Comparison of ENCODE assay signal across 8 cellular contexts in the genomic region with DNA sequence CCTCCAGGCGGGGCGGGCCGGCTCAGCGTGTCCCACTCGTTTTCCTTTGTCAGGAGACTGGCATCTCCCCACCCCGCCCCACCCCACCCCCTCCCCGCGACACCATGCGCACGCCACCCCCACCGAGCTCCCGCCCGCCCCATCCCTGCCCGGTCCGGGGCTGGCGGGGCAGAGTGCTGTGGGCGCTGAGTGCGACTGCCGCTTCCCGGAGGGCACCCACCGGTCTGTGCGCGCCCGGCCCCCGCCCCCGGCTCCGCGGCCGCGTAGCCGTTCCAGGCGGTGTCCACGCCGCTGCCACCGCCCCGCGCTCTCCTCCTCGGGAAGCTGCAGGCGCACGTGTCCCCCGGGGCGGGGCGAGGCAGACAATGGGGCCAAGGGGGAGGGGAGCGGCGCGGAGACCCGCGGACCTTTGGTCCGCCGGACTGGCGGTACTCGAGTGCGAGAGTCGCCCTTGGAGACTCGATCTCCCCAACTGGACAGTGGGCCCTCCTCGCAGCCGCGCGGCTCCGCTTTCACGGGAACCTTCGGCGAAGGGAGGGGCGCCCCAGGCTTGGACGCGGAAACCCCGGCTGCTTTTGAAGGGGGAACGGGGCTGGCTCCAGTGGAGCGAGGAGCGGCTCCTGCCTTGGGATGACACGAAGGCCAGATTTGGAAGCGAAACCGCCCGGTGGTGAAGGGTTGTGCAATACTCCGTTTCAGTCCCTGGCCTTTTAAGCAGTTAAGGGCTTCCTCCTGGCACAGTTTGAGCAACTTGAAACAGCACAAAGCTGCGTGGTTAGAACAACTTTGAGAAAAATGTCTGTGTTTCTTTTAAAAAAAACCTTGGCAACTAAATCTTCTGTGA. TPM values are rescaled to one million over a fixed set of nuclear protein-coding genes. Genes with fewer than 3 reads are reported as not detected.
DNase-seq lines count a peak whose midpoint lies in the region; ATAC-seq, FAIRE-seq and TF ChIP-seq lines count a peak whose summit lies in the region.

No MANE protein-coding gene starts in this region.

- peak overlapping the region; percentile 100 for H3K27ac Mint-ChIP-seq in CD4-positive, alpha-beta T cell
- H3K27ac Mint-ChIP-seq in activated CD8-positive, alpha-beta T cell treated with anti-CD3 and anti-CD28 coated beads for 36 hours: peak overlapping the region; percentile 99

- peak overlapping the region; percentile 62 to 97 (median 78) for H3K4me3 ChIP-seq in H1 (ENCODE audit: extremely low read depth in 1 of 4, insufficient read depth in 2 of 4, low read depth in 3 of 4, low read length in 4 of 4)
- peak overlapping the region; percentile 61 for H3K4me3 ChIP-seq in mesendoderm (ENCODE audit: low read length)

- TF ChIP-seq POLR2A in H1 (IDR thresholded peaks at IDR 0.05; ENCODE audit: control extremely low read depth in 1 of 2, low read depth in 2 of 2, low read length in 2 of 2): peak; percentile 76 to 81

- no peak for TF ChIP-seq EP300 in H1 (IDR thresholded peaks at IDR 0.05; ENCODE audit: borderline replicate concordance in 1 of 2, low read depth in 2 of 2, low read length in 2 of 2)

- WGBS in H1 (ENCODE audit: extremely low coverage in 1 of 2, insufficient coverage in 1 of 2, insufficient read length in 1 of 2, insufficient replicate concordance in 2 of 2, low coverage in 1 of 2, low lambda C conversion rate in 2 of 2, missing lambda C conversion rate in 1 of 2), 2 experiments: 1% methylated on average over 21 of the region's 76 CpGs; no CpG with 5 or more reads in 1 of the 2 experiments
- WGBS in mesendoderm (ENCODE audit: extremely low coverage, insufficient coverage, low lambda C conversion rate): no CpG with 5 or more reads among the region's 76 CpGs

- H3K36me3 ChIP-seq in H1 (ENCODE audit: control insufficient read depth in 2 of 4, insufficient read depth in 4 of 4, low read length in 3 of 4) (peaks cover 8 to 24% (median 14%) of the 10 kb centered on the region in 4 experiments), mesendoderm (ENCODE audit: control insufficient read depth, insufficient read depth, low read length) (peaks cover 2% of the 10 kb centered on the region)

- no peak overlapping the region for H2AFZ ChIP-seq in H1 (ENCODE audit: low read length)

- intact Hi-C loops in CD4-positive, alpha-beta T cell (cut with DNase I, micrococcal nuclease): loop anchor here (1.0 to 10.0 kb wide), 4 partner anchors 35 to 1779 kb away; a partner anchor contains a TSS
- intact Hi-C loops in activated CD8-positive, alpha-beta T cell treated with anti-CD3 and anti-CD28 coated beads for 36 hours (cut with micrococcal nuclease): loop anchor here (2.0 kb wide), 1 partner anchor 35 kb away; no protein-coding TSS in a partner anchor

- H3K4me3 Mint-ChIP-seq in CD4-positive, alpha-beta T cell: peak overlapping the region; percentile 100
- peak overlapping the region; percentile 96 for H3K4me3 Mint-ChIP-seq in activated CD8-positive, alpha-beta T cell treated with anti-CD3 and anti-CD28 coated beads for 36 hours

- H3K23ac ChIP-seq in H1 (ENCODE audit: insufficient read length) (no peak overlapping the region), mesendoderm (ENCODE audit: low read length) (no peak overlapping the region)

- H3K14ac ChIP-seq in H1 (ENCODE audit: insufficient read length): no peak overlapping the region

- no peak for TF ChIP-seq CTCF in CD4-positive, alpha-beta T cell (IDR thresholded peaks at IDR 0.05)
- TF ChIP-seq CTCF in activated CD8-positive, alpha-beta T cell treated with anti-CD3 and anti-CD28 coated beads for 36 hours (IDR thresholded peaks at IDR 0.05): no peak
- no peak for TF ChIP-seq CTCF in H1 (IDR thresholded peaks at IDR 0.05; ENCODE audit: control extremely low read depth in 1 of 3, insufficient read depth in 1 of 3, low read depth in 1 of 3, low read length in 3 of 3)

- H2AK5ac ChIP-seq in H1 (ENCODE audit: low read depth, low read length) (no peak overlapping the region), mesendoderm (ENCODE audit: low read length) (peak overlapping the region; percentile 23)

- H3K4ac ChIP-seq in H1 (replicated peaks; ENCODE audit: insufficient read length, low read depth, low read length) (peak overlapping the region; percentile 87), mesendoderm (ENCODE audit: low read depth, low read length) (peak overlapping the region; percentile 97)

- H3K27me3 Mint-ChIP-seq in CD4-positive, alpha-beta T cell: no peaks in the 10 kb centered on the region
- no peaks in the 10 kb centered on the region for H3K27me3 Mint-ChIP-seq in activated CD8-positive, alpha-beta T cell treated with anti-CD3 and anti-CD28 coated beads for 36 hours

- CTCF ChIA-PET in CD4-positive, alpha-beta T cell (lab: Charles Lee): interaction anchor here (1.3 to 2.3 kb wide), 5 partner anchors 26 to 50 kb away, joined by 3 to 14 read pairs (median 8); a partner anchor contains a TSS
- CTCF ChIA-PET in activated CD8-positive, alpha-beta T cell treated with anti-CD3 and anti-CD28 coated beads for 36 hours (lab: Charles Lee): interaction anchor here (1.0 to 5.8 kb wide), 5 partner anchors 9 to 34 kb away, joined by 4 to 31 read pairs (median 6); no protein-coding TSS in a partner anchor
- CTCF ChIA-PET in H1 (lab: Charles Lee; ENCODE audit: partially characterized antibody): interaction anchor here (1.1 to 1.7 kb wide), 2 partner anchors 9 to 27 kb away, joined by 3 read pairs; no protein-coding TSS in a partner anchor

- peak overlapping the region; percentile 41 to 93 (median 90) for H3K9ac ChIP-seq in H1 (replicated peaks in 1 of 4; ENCODE audit: extremely low read depth in 1 of 4, low read depth in 3 of 4, low read length in 3 of 4)
- H3K9ac ChIP-seq in mesendoderm (ENCODE audit: low read length): peak overlapping the region; percentile 82

- peak overlapping the region; percentile 93 for H3K27ac ChIP-seq in CD4-positive, alpha-beta T cell (ENCODE audit: low read depth, low read length)
- H3K27ac ChIP-seq in H1 (ENCODE audit: low read depth, low read length) (peak overlapping the region; percentile 95), mesendoderm (ENCODE audit: low read depth, low read length) (peak overlapping the region; percentile 99)

- POLR2A ChIA-PET in CD4-positive, alpha-beta T cell (lab: Charles Lee): interaction anchor here (0.8 to 9.8 kb wide), 11 partner anchors 9 to 1784 kb away, joined by 3 to 849 read pairs (median 5); a partner anchor contains a TSS
- POLR2A ChIA-PET in activated CD8-positive, alpha-beta T cell treated with anti-CD3 and anti-CD28 coated beads for 36 hours (lab: Charles Lee): interaction anchor here (1.0 to 19.4 kb wide), 8 partner anchors 12 to 193 kb away, joined by 3 to 913 read pairs (median 10); a partner anchor contains a TSS
- POLR2A ChIA-PET in H1 (lab: Charles Lee; ENCODE audit: partially characterized antibody): interaction anchor here (0.9 to 25.2 kb wide), 22 partner anchors 8 to 1686 kb away, joined by 3 to 890 read pairs (median 5); a partner anchor contains a TSS

- H2BK5ac ChIP-seq in H1 (ENCODE audit: low read depth, low read length): peak overlapping the region; percentile 80
- H2BK5ac ChIP-seq in mesendoderm (ENCODE audit: low read length): peak overlapping the region; percentile 64

- H2BK15ac ChIP-seq in H1 (ENCODE audit: low read length) (no peak overlapping the region), mesendoderm (replicated peaks; ENCODE audit: low read depth) (no peak overlapping the region)

- H2BK20ac ChIP-seq in H1 (ENCODE audit: low read length): no peak overlapping the region

- H2BK120ac ChIP-seq in H1 (replicated peaks; ENCODE audit: low read depth, low read length) (no peak overlapping the region), mesendoderm (ENCODE audit: low read depth, low read length) (peak overlapping the region; percentile 89)

- H2BK12ac ChIP-seq in H1 (ENCODE audit: low read depth, low read length): 0 out of 2 replicates have a peak overlapping the region, but pooled peaks have one; percentile 21

- no peaks in the 10 kb centered on the region for H3K9me3 ChIP-seq in CD4-positive, alpha-beta T cell (ENCODE audit: control insufficient read depth, low read length)
- no peaks in the 10 kb centered on the region for H3K9me3 ChIP-seq in H1 (ENCODE audit: insufficient read depth in 2 of 2, low read depth in 1 of 2, low read length in 1 of 2)

- no peaks in the 10 kb centered on the region for H3K27me3 ChIP-seq in CD4-positive, alpha-beta T cell (ENCODE audit: control insufficient read depth, insufficient read depth, low read length)
- H3K27me3 ChIP-seq in H1 (replicated peaks in 1 of 4; ENCODE audit: control insufficient read depth in 3 of 4, extremely low read depth in 1 of 4, insufficient read depth in 3 of 4, low read length in 3 of 4): no peaks in the 10 kb centered on the region; a peak in 1 of 7 replicates
- no peaks in the 10 kb centered on the region for H3K27me3 ChIP-seq in mesendoderm (ENCODE audit: insufficient read depth, low read length, poor library complexity)

- peak overlapping the region; percentile 98 for H4K91ac ChIP-seq in H1 (replicated peaks; ENCODE audit: insufficient read length, low read length)

- H3K36me3 Mint-ChIP-seq in CD4-positive, alpha-beta T cell (ENCODE audit: low read depth): peaks cover 53% of the 10 kb centered on the region
- H3K36me3 Mint-ChIP-seq in activated CD8-positive, alpha-beta T cell treated with anti-CD3 and anti-CD28 coated beads for 36 hours (ENCODE audit: low read depth): peaks cover 38% of the 10 kb centered on the region

- H3K18ac ChIP-seq in H1 (ENCODE audit: extremely low read depth, low read length) (peak overlapping the region; percentile 90), mesendoderm (ENCODE audit: low read length) (peak overlapping the region; percentile 99)

- H3K4me1 ChIP-seq in H1 (replicated peaks in 1 of 4; ENCODE audit: control insufficient read depth in 3 of 4, insufficient read depth in 4 of 4, low read length in 3 of 4): peaks cover 0 to 9% (median 5%) of the 10 kb centered on the region in 4 experiments; a peak in 4 of 7 replicates
- peaks cover 2% of the 10 kb centered on the region for H3K4me1 ChIP-seq in mesendoderm (ENCODE audit: control insufficient read depth, low read depth, low read length)

- peak overlapping the region; percentile 98; the same call in 1 of the 2 replicates for H4K8ac ChIP-seq in H1 (ENCODE audit: extremely low read depth, insufficient read depth, low read length)
- peak overlapping the region; percentile 99 for H4K8ac ChIP-seq in mesendoderm (ENCODE audit: low read depth, low read length)

- H3K4me2 ChIP-seq in H1 (ENCODE audit: insufficient read depth in 1 of 2, low read depth in 2 of 2, low read length in 2 of 2) (peak overlapping the region; percentile 60 to 76), mesendoderm (ENCODE audit: low read length) (peak overlapping the region; percentile 65)

- H3K79me2 ChIP-seq in H1 (ENCODE audit: control insufficient read depth in 1 of 2, insufficient read depth in 2 of 2, low read length in 2 of 2) (peaks cover 40 to 43% of the 10 kb centered on the region in 2 experiments), mesendoderm (ENCODE audit: control insufficient read depth, insufficient read depth, low read length) (peaks cover 38% of the 10 kb centered on the region)

- H3K56ac ChIP-seq in H1 (replicated peaks; ENCODE audit: insufficient read length, low read depth, low read length) (peak overlapping the region; percentile 89), mesendoderm (ENCODE audit: low read length) (peak overlapping the region; percentile 94)

- peak; percentile 28 for FAIRE-seq in H1 (lab: Jason Lieb, UNC)

- DNase-seq in CD4-positive, alpha-beta T cell: peak; percentile 41 to 69 (median 58)
- DNase-seq in NCI-H748 treated with DMSO at 0.1 percent for 48 hours (lab: John Stamatoyannopoulos, UW) (peak; percentile 79), H1 (ENCODE audit: low read depth in 1 of 2, low spot score in 2 of 2) (peak; percentile 63 to 93), mesendoderm (peak; percentile 95)
- peak; percentile 83 for DNase-seq in activated CD8-positive, alpha-beta T cell treated with anti-CD3 and anti-CD28 coated beads for 36 hours
- peak; percentile 63 for DNase-seq in stimulated activated CD8-positive, alpha-beta memory T cell treated with anti-CD3 and anti-CD28 coated beads, Interleukin-12 subunit alpha, Interleukin-12 subunit beta, amount 100 ng/mL, for 24 hours (ENCODE audit: extremely low read depth)

- peaks cover 12 to 13% of the 10 kb centered on the region in 2 experiments for H4K20me1 ChIP-seq in H1 (replicated peaks in 1 of 2; ENCODE audit: control insufficient read depth in 1 of 2, insufficient read depth in 2 of 2, low read length in 2 of 2)

- H3K23me2 ChIP-seq in H1 (ENCODE audit: low read depth, low read length): peaks cover 8% of the 10 kb centered on the region; the same call in 1 of the 2 replicates

- H3K9me3 Mint-ChIP-seq in CD4-positive, alpha-beta T cell: no peaks in the 10 kb centered on the region
- no peaks in the 10 kb centered on the region for H3K9me3 Mint-ChIP-seq in activated CD8-positive, alpha-beta T cell treated with anti-CD3 and anti-CD28 coated beads for 36 hours

- peak; percentile 29 for ATAC-seq in CD4-positive, alpha-beta T cell (ENCODE audit: poor library complexity)
- ATAC-seq in GM19452 (IDR thresholded peaks at IDR 0.05; ENCODE audit: unreplicated experiment) (peak; percentile 58), HG03571 (IDR thresholded peaks at IDR 0.05; ENCODE audit: unreplicated experiment) (peak; percentile 53)
- peak; percentile 7 for ATAC-seq in activated CD8-positive, alpha-beta T cell treated with anti-CD3 and anti-CD28 coated beads for 36 hours

- peaks cover 47% of the 10 kb centered on the region for H3K4me1 Mint-ChIP-seq in CD4-positive, alpha-beta T cell (ENCODE audit: low read depth)
- H3K4me1 Mint-ChIP-seq in activated CD8-positive, alpha-beta T cell treated with anti-CD3 and anti-CD28 coated beads for 36 hours (ENCODE audit: low read depth): peaks cover 30% of the 10 kb centered on the region

- H3K79me1 ChIP-seq in H1 (ENCODE audit: low read depth, low read length) (no peaks in the 10 kb centered on the region), mesendoderm (ENCODE audit: low read length) (no peaks in the 10 kb centered on the region)

- H4K5ac ChIP-seq in H1 (ENCODE audit: insufficient read length, low read depth, low read length) (peak overlapping the region; percentile 99), mesendoderm (ENCODE audit: low read length) (no peak overlapping the region)

- TF ChIP-seq RAD21 in H1 (IDR thresholded peaks at IDR 0.05 in 1 of 2, conservative IDR thresholded peaks at IDR 0.05 in 1 of 2; ENCODE audit: low read depth in 2 of 2, low read length in 2 of 2): peak in 1 of 2 experiments; percentile 13; a peak in 2 of 4 replicates

RNA-seq across cellular contexts. Expression of a gene that starts 1.1 kb away (rescaled TPM):
- 10 to 100 TPM; 53.2 to 58.3 TPM for total RNA-seq in CD4-positive, alpha-beta T cell
- 100 to 1,000 TPM; 167 to 179 TPM for total RNA-seq in activated CD8-positive, alpha-beta T cell treated with anti-CD3 and anti-CD28 coated beads for 36 hours
- total RNA-seq in H1 (2021; fragmentation: NEBNext Ultra II Directional; extraction: Animal tissue kit (Norgen Biotek cat#: 25700)): 206 and 219 TPM in 2 replicates
- polyA plus RNA-seq in H1 (2011; rRNA removed): 14.7 and 16.8 TPM in 2 replicates
- polyA plus RNA-seq in H1 (2011; cell fraction: cytosol; rRNA removed): 25.9 TPM
- polyA plus RNA-seq in H1 (2011; cell fraction: nucleus; rRNA removed): 11.5 TPM
- 117 to 198 TPM (median 139 TPM) in 4 replicates for polyA plus RNA-seq in H1 (2012, experiment 1 of 2)
- 27.7 TPM for polyA plus RNA-seq in H1 (2012, experiment 2 of 2)
- 135 TPM for polyA plus RNA-seq in H1 (2013, experiment 1 of 2)
- polyA plus RNA-seq in H1 (2013, experiment 2 of 2): 140 TPM
- polyA minus RNA-seq in H1 (2011; rRNA and poly(A)+ RNA removed): 15.6 and 29.3 TPM in 2 replicates
- polyA minus RNA-seq in H1 (2011; cell fraction: cytosol; rRNA and poly(A)+ RNA removed): 29.4 TPM
- polyA minus RNA-seq in H1 (2011; cell fraction: nucleus; rRNA and poly(A)+ RNA removed): 48.2 TPM
- polyA plus RNA-seq in mesendoderm (2013, experiment 1 of 2): 252 TPM
- polyA plus RNA-seq in mesendoderm (2013, experiment 2 of 2): 246 TPM

RNA-seq across cellular contexts. Expression of a gene that starts 50.1 kb away (rescaled TPM):
- 10 to 100 TPM; 30.8 to 31.5 TPM for total RNA-seq in CD4-positive, alpha-beta T cell
- total RNA-seq in activated CD8-positive, alpha-beta T cell treated with anti-CD3 and anti-CD28 coated beads for 36 hours: 10 to 100 TPM; 53.9 to 54.1 TPM
- total RNA-seq in H1 (2021; fragmentation: NEBNext Ultra II Directional; extraction: Animal tissue kit (Norgen Biotek cat#: 25700)): 24.2 and 29.6 TPM in 2 replicates
- polyA plus RNA-seq in H1 (2011; rRNA removed): 8.3 and 11.9 TPM in 2 replicates
- 14.9 TPM for polyA plus RNA-seq in H1 (2011; cell fraction: cytosol; rRNA removed)
- polyA plus RNA-seq in H1 (2011; cell fraction: nucleus; rRNA removed): 13.3 TPM
- 12.2 to 25.9 TPM (median 16.6 TPM) in 4 replicates for polyA plus RNA-seq in H1 (2012, experiment 1 of 2)
- 2.3 TPM for polyA plus RNA-seq in H1 (2012, experiment 2 of 2)
- polyA plus RNA-seq in H1 (2013, experiment 1 of 2): 30.5 TPM
- polyA plus RNA-seq in H1 (2013, experiment 2 of 2): 29.3 TPM
- 13.9 and 16.2 TPM in 2 replicates for polyA minus RNA-seq in H1 (2011; rRNA and poly(A)+ RNA removed)
- polyA minus RNA-seq in H1 (2011; cell fraction: cytosol; rRNA and poly(A)+ RNA removed): 8.7 TPM
- polyA minus RNA-seq in H1 (2011; cell fraction: nucleus; rRNA and poly(A)+ RNA removed): 39.0 TPM
- 13.6 TPM for polyA plus RNA-seq in mesendoderm (2013, experiment 1 of 2)
- 13.9 TPM for polyA plus RNA-seq in mesendoderm (2013, experiment 2 of 2)

Comparison
In these comparisons a context has a peak if more than half of its experiments do, and no peak if none do; other contexts are left out.
1. Peak in every context shown above with its lines: DNase-seq, ATAC-seq, H3K4me3 ChIP-seq and H3K27ac ChIP-seq.
2. ATAC-seq: peak in every context shown above with its lines; median percentile 58 in GM19452; 53 in HG03571; 29 in CD4-positive, alpha-beta T cell; 7 in activated CD8-positive, alpha-beta T cell treated with anti-CD3 and anti-CD28 coated beads for 36 hours.